In the genomic region with DNA sequence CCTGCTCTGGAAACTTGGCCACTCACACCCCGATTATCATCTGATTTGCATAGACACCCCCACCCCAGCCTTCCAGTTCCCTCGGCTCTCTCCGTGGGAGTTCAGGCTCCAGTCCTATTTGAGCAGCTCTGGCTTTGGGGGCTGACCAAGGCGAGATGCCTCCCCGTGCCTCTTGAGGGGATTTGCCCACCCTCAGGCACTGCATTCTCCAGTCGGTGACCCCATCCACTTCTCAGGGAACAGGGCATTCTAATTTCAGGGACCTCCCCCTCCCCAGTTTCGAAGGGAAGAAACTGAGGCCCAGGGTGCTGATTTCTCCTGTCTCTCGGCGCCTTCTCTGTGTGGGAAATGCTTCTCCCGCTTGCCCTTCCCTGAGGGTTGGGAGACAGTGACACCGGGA, we compare ENCODE assay signal across 2 cellular contexts.
TF ChIP-seq lines count a peak whose summit lies in the region.

No MANE protein-coding gene starts in this region.

TF ChIP-seq in HCT116, 20 proteins besides CTCF, POLR2A, EP300 and RAD21:
- TF ChIP-seq, protein P1, sequence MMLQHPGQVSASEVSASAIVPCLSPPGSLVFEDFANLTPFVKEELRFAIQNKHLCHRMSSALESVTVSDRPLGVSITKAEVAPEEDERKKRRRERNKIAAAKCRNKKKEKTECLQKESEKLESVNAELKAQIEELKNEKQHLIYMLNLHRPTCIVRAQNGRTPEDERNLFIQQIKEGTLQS (IDR thresholded peaks at IDR 0.05) = no peak
- TF ChIP-seq CBX3 (IDR thresholded peaks at IDR 0.05; ENCODE audit: low read depth) (no peak), EZH2phosphoT487 (IDR thresholded peaks at IDR 0.05; ENCODE audit: borderline replicate concordance) (no peak), SRF (IDR thresholded peaks at IDR 0.05; ENCODE audit: low read depth) (no peak), CEBPB (IDR thresholded peaks at IDR 0.05; ENCODE audit: low read depth) (no peak), ELF1 (IDR thresholded peaks at IDR 0.05; ENCODE audit: borderline replicate concordance, low read depth) (no peak), YY1 (IDR thresholded peaks at IDR 0.05; ENCODE audit: extremely low read depth, insufficient replicate concordance, low read depth, low read length) (no peak), ZNF274 (IDR thresholded peaks at IDR 0.05; ENCODE audit: low read depth, low read length) (no peak), EGR1 (IDR thresholded peaks at IDR 0.05; ENCODE audit: low read depth) (no peak), JUND (IDR thresholded peaks at IDR 0.05) (no peak), TCF7L2 (IDR thresholded peaks at IDR 0.05; ENCODE audit: borderline replicate concordance, extremely low read depth, insufficient read depth, insufficient read length) (no peak), SIN3A (IDR thresholded peaks at IDR 0.05; ENCODE audit: low read depth) (no peak), ZFX (IDR thresholded peaks at IDR 0.05) (no peak)
- TF ChIP-seq, protein P2, sequence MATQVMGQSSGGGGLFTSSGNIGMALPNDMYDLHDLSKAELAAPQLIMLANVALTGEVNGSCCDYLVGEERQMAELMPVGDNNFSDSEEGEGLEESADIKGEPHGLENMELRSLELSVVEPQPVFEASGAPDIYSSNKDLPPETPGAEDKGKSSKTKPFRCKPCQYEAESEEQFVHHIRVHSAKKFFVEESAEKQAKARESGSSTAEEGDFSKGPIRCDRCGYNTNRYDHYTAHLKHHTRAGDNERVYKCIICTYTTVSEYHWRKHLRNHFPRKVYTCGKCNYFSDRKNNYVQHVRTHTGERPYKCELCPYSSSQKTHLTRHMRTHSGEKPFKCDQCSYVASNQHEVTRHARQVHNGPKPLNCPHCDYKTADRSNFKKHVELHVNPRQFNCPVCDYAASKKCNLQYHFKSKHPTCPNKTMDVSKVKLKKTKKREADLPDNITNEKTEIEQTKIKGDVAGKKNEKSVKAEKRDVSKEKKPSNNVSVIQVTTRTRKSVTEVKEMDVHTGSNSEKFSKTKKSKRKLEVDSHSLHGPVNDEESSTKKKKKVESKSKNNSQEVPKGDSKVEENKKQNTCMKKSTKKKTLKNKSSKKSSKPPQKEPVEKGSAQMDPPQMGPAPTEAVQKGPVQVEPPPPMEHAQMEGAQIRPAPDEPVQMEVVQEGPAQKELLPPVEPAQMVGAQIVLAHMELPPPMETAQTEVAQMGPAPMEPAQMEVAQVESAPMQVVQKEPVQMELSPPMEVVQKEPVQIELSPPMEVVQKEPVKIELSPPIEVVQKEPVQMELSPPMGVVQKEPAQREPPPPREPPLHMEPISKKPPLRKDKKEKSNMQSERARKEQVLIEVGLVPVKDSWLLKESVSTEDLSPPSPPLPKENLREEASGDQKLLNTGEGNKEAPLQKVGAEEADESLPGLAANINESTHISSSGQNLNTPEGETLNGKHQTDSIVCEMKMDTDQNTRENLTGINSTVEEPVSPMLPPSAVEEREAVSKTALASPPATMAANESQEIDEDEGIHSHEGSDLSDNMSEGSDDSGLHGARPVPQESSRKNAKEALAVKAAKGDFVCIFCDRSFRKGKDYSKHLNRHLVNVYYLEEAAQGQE (IDR thresholded peaks at IDR 0.05; ENCODE audit: low read depth) = no peak
- TF ChIP-seq, protein P3, sequence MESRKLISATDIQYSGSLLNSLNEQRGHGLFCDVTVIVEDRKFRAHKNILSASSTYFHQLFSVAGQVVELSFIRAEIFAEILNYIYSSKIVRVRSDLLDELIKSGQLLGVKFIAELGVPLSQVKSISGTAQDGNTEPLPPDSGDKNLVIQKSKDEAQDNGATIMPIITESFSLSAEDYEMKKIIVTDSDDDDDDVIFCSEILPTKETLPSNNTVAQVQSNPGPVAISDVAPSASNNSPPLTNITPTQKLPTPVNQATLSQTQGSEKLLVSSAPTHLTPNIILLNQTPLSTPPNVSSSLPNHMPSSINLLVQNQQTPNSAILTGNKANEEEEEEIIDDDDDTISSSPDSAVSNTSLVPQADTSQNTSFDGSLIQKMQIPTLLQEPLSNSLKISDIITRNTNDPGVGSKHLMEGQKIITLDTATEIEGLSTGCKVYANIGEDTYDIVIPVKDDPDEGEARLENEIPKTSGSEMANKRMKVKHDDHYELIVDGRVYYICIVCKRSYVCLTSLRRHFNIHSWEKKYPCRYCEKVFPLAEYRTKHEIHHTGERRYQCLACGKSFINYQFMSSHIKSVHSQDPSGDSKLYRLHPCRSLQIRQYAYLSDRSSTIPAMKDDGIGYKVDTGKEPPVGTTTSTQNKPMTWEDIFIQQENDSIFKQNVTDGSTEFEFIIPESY (IDR thresholded peaks at IDR 0.05; ENCODE audit: extremely low read depth, insufficient replicate concordance, low read length) = no peak

TF ChIP-seq in SK-N-SH treated with all-trans-retinoic acid at 6 μM for 48 hours, 23 proteins besides CTCF, POLR2A, EP300 and RAD21 (continued from another document):
- no peak for TF ChIP-seq BACH2 (CRISPR knock-in tag; IDR thresholded peaks at IDR 0.05; ENCODE audit: borderline replicate concordance)
- TF ChIP-seq ARNTL (CRISPR knock-in tag; IDR thresholded peaks at IDR 0.05; ENCODE audit: borderline replicate concordance, low read depth) = no peak
- TF ChIP-seq ZFP30 (CRISPR knock-in tag; IDR thresholded peaks at IDR 0.05) = no peak
- no peak for TF ChIP-seq PPARA (CRISPR knock-in tag; IDR thresholded peaks at IDR 0.05; ENCODE audit: borderline replicate concordance)
- no peak for TF ChIP-seq ESRRG (CRISPR knock-in tag; IDR thresholded peaks at IDR 0.05)
- TF ChIP-seq, protein P4, sequence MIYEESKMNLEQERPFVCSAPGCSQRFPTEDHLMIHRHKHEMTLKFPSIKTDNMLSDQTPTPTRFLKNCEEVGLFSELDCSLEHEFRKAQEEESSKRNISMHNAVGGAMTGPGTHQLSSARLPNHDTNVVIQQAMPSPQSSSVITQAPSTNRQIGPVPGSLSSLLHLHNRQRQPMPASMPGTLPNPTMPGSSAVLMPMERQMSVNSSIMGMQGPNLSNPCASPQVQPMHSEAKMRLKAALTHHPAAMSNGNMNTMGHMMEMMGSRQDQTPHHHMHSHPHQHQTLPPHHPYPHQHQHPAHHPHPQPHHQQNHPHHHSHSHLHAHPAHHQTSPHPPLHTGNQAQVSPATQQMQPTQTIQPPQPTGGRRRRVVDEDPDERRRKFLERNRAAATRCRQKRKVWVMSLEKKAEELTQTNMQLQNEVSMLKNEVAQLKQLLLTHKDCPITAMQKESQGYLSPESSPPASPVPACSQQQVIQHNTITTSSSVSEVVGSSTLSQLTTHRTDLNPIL (CRISPR knock-in tag; IDR thresholded peaks at IDR 0.05; ENCODE audit: low read depth) = no peak
- no peak for TF ChIP-seq ISL1 (CRISPR knock-in tag; IDR thresholded peaks at IDR 0.05)
- TF ChIP-seq, protein P5, sequence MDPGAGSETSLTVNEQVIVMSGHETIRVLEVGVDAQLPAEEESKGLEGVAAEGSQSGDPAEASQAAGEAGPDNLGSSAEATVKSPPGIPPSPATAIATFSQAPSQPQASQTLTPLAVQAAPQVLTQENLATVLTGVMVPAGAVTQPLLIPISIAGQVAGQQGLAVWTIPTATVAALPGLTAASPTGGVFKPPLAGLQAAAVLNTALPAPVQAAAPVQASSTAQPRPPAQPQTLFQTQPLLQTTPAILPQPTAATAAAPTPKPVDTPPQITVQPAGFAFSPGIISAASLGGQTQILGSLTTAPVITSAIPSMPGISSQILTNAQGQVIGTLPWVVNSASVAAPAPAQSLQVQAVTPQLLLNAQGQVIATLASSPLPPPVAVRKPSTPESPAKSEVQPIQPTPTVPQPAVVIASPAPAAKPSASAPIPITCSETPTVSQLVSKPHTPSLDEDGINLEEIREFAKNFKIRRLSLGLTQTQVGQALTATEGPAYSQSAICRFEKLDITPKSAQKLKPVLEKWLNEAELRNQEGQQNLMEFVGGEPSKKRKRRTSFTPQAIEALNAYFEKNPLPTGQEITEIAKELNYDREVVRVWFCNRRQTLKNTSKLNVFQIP (CRISPR knock-in tag; IDR thresholded peaks at IDR 0.05; ENCODE audit: borderline replicate concordance, low read depth) = no peak
- TF ChIP-seq OSR1 (CRISPR knock-in tag; IDR thresholded peaks at IDR 0.05) = no peak
- no peak for TF ChIP-seq ZNF70 (CRISPR knock-in tag; IDR thresholded peaks at IDR 0.05)
- TF ChIP-seq RARB (CRISPR knock-in tag; IDR thresholded peaks at IDR 0.05) = no peak
